In the genomic region with DNA sequence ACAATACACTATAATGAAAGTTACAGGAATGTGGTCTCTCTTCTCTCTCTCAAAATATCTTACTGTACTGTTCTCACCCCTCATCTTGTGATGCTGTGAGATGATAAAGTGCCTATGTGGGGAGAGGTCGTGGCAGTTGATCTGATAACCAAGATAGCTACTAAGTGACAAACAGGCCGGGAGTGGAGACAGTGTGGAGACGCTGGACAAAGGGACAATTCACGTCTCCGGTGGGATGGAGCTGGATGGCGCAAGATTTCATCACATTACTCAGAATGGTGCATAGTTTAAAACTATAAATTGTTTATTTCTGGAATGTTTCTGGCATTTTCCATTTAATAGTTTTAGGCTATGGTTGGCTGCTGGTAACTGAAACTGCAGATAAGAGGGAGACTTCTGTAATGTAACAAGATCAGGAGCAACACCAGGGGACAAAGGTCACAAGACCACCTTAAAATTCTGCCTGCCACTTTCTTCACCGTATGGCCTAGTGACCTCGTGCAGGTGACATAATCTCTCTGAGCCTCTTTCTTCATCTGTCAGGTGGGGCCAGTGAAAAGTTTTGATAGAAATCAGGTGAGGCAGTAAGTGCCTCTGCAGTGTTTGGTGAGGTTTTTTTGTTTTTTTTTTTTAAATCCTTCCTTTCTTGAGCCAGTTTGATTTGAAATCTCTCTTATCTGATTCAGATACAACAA, we compare ENCODE assay signal across 11 cellular contexts. TPM values are rescaled to one million over a fixed set of nuclear protein-coding genes. Genes with fewer than 3 reads are reported as not detected.
DNase-seq lines count a peak whose midpoint lies in the region; ATAC-seq and TF ChIP-seq lines count a peak whose summit lies in the region.
"Had no signal": no experiment of that assay in that cellular context is flagged by ENCODE, and none has a peak within 500 bp of the region (broad histone marks: within the 10 kb centered on the region; RNA-seq: fewer than 3 reads in every experiment).

No MANE protein-coding gene starts in this region.

- intact Hi-C loops in stomach (cut with DNase I; ENCODE audit: low total_unique reads), result no loop called here

- TF ChIP-seq CTCF in stomach (IDR thresholded peaks at IDR 0.05) (no peak), RWPE1 (conservative IDR thresholded peaks at IDR 0.05; ENCODE audit: low read depth) (no peak)

- no peak for DNase-seq in T-helper 1 cell
- peak; percentile 81 for DNase-seq in islet precursor cell
- DNase-seq in stomach, result no peak
- DNase-seq in MV-4-11 (lab: John Stamatoyannopoulos, UW), result no peak
- DNase-seq in NCI-H82 treated with DMSO at 0.1 percent for 48 hours (lab: John Stamatoyannopoulos, UW; ENCODE audit: unreplicated experiment), result no peak
- DNase-seq in RWPE1 (ENCODE audit: low spot score), result no peak
- DNase-seq: DMS79, NCI-H524 treated with DMSO at 0.1 percent for 48 hours had no signal

- peaks cover 17% of the 10 kb centered on the region for H3K36me3 Mint-ChIP-seq in T-helper 1 cell treated with Interleukin-12 subunit alpha and Interleukin-12 subunit beta and Interleukin-4 antibody, amounts not matched to agents 30 μg/mL and 1 μg/mL, for 36 hours (ENCODE audit: low read depth)
- peaks cover 5% of the 10 kb centered on the region for H3K36me3 Mint-ChIP-seq in activated T-helper 17 cell treated with anti-CD3 and anti-CD28 coated beads, Interleukin-2, amount 50 U/mL, for 72 hours (ENCODE audit: low read depth)

- WGBS in stomach, 5 donors, result 56 to 61% (median 58%) methylated on average over 8 of the region's 8 CpGs

- peaks cover 12 to 36% (median 23%) of the 10 kb centered on the region in 4 donors for H3K4me1 ChIP-seq in stomach

- peaks cover 0 to 6% (median 2%) of the 10 kb centered on the region in 4 donors for H3K36me3 ChIP-seq in stomach

- no peak for TF ChIP-seq EP300 in stomach (IDR thresholded peaks at IDR 0.05)

- peak overlapping the region in 4 of 5 donors; percentile 53 to 81 (median 60) for H3K27ac ChIP-seq in stomach
- H3K27ac ChIP-seq in RWPE1, result no peak overlapping the region
- H3K27ac ChIP-seq: 22Rv1 had no signal

- POLR2A ChIA-PET in RWPE1 (lab: Yijun Ruan, JAX; ENCODE audit: low non-redundant PET), result no interaction called here

- H3K4me1 Mint-ChIP-seq in T-helper 1 cell treated with Interleukin-12 subunit alpha and Interleukin-12 subunit beta and Interleukin-4 antibody, amounts not matched to agents 30 μg/mL and 1 μg/mL, for 36 hours (ENCODE audit: low read depth), result peaks cover 79% of the 10 kb centered on the region
- H3K4me1 Mint-ChIP-seq in activated T-helper 17 cell treated with anti-CD3 and anti-CD28 coated beads, Interleukin-2, amount 50 U/mL, for 72 hours, result peaks cover 47% of the 10 kb centered on the region

- H3K4me3 ChIP-seq in stomach, result no peak overlapping the region

- TF ChIP-seq POLR2A in stomach (IDR thresholded peaks at IDR 0.05), result no peak

- peak overlapping the region; percentile 74 for H3K27ac Mint-ChIP-seq in T-helper 1 cell treated with Interleukin-12 subunit alpha and Interleukin-12 subunit beta and Interleukin-4 antibody, amounts not matched to agents 30 μg/mL and 1 μg/mL, for 36 hours
- H3K27ac Mint-ChIP-seq in activated T-helper 17 cell treated with anti-CD3 and anti-CD28 coated beads, Interleukin-2, amount 50 U/mL, for 72 hours, result peak overlapping the region; percentile 15

- no peak for ATAC-seq in activated T-helper 17 cell treated with anti-CD3 and anti-CD28 coated beads, Interleukin-2, amount 50 U/mL, for 72 hours (replicated peaks)

- H3K27me3 Mint-ChIP-seq in T-helper 1 cell treated with Interleukin-12 subunit alpha and Interleukin-12 subunit beta and Interleukin-4 antibody, amounts not matched to agents 30 μg/mL and 1 μg/mL, for 36 hours (ENCODE audit: low read depth), result no peaks in the 10 kb centered on the region
- no peaks in the 10 kb centered on the region for H3K27me3 Mint-ChIP-seq in activated T-helper 17 cell treated with anti-CD3 and anti-CD28 coated beads, Interleukin-2, amount 50 U/mL, for 72 hours

- H3K9me3 Mint-ChIP-seq in T-helper 1 cell treated with Interleukin-12 subunit alpha and Interleukin-12 subunit beta and Interleukin-4 antibody, amounts not matched to agents 30 μg/mL and 1 μg/mL, for 36 hours, result peaks cover 3% of the 10 kb centered on the region
- no peaks in the 10 kb centered on the region for H3K9me3 Mint-ChIP-seq in activated T-helper 17 cell treated with anti-CD3 and anti-CD28 coated beads, Interleukin-2, amount 50 U/mL, for 72 hours

- H3K4me3 Mint-ChIP-seq in T-helper 1 cell treated with Interleukin-12 subunit alpha and Interleukin-12 subunit beta and Interleukin-4 antibody, amounts not matched to agents 30 μg/mL and 1 μg/mL, for 36 hours, result no peak overlapping the region
- no peak overlapping the region for H3K4me3 Mint-ChIP-seq in activated T-helper 17 cell treated with anti-CD3 and anti-CD28 coated beads, Interleukin-2, amount 50 U/mL, for 72 hours

- CTCF ChIA-PET in RWPE1 (lab: Yijun Ruan, JAX), result interaction anchor here (0.7 kb wide), 2 partner anchors 169 to 253 kb away, joined by 3 to 7 read pairs; no protein-coding TSS in a partner anchor

- no peaks in the 10 kb centered on the region for H3K9me3 ChIP-seq in stomach

- H3K27me3 ChIP-seq in stomach, result no peaks in the 10 kb centered on the region

RNA-seq across cellular contexts. Expression of gene LGALS9, which starts 54.4 kb away (rescaled TPM):
- 10 to 100 TPM; 29.7 to 36.8 TPM for total RNA-seq in activated T-helper 17 cell treated with anti-CD3 and anti-CD28 coated beads, Interleukin-2, amount 50 U/mL, for 72 hours
- 100 to 1,000 TPM in 1 of 5 donors, 10 to 100 TPM in 4; 59.8 to 123 (median 96.7) TPM for total RNA-seq in stomach
- polyA plus RNA-seq in stomach, result 100 to 1,000 TPM in 2 of 3 donors, 10 to 100 TPM in 1; 54.0 to 341 (median 120) TPM
